In the genomic region with DNA sequence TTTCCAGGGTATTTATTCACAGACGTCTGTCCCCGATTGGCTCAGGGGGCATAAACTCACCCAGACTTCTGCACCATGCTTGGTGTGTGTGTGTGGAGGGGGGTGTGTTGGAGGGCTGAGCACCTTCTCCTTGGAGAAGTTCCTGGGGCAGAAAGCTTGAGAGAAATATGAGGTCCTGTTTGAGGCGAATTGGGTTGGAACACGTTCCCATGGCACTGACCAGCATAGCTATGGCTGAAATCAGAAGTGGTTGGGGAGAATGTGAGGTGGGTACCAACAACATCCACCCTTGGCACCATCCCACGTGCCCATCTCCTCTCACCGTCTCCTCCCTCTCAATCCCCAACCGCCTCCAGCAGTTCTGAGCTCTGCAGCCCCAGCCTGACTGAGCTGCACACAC, we compare ENCODE assay signal across 24 cellular contexts. TPM values are rescaled to one million over a fixed set of nuclear protein-coding genes. Genes with fewer than 3 reads are reported as not detected.
A peak's percentile ranks its signal among the peaks of the same experiment; 100 is the strongest.
DNase-seq lines count a peak whose midpoint lies in the region; ATAC-seq, FAIRE-seq and TF ChIP-seq lines count a peak whose summit lies in the region.
"Had no signal": no experiment of that assay in that cellular context is flagged by ENCODE, and none has a peak within 500 bp of the region (broad histone marks: within the 10 kb centered on the region; RNA-seq: fewer than 3 reads in every experiment).

No MANE protein-coding gene starts in this region.

- H3K27me3 ChIP-seq in H9 (ENCODE audit: insufficient read depth, low read length) (peaks cover 15% of the 10 kb centered on the region), mesendoderm (ENCODE audit: insufficient read depth, low read length, poor library complexity) (no peaks in the 10 kb centered on the region), trophoblast cell (ENCODE audit: insufficient read depth, low read length) (peaks cover 34% of the 10 kb centered on the region)
- H3K27me3 ChIP-seq: BLaER1 had no signal

- H2BK12ac ChIP-seq in H9 (ENCODE audit: insufficient read length, low read depth, low read length) (no peak overlapping the region), trophoblast cell (ENCODE audit: low read length) (no peak overlapping the region)

- H3K18ac ChIP-seq in H9 (ENCODE audit: insufficient read length, low read depth, low read length) (no peak overlapping the region), mesendoderm (ENCODE audit: low read length) (peak overlapping the region; percentile 0), trophoblast cell (ENCODE audit: low read length) (no peak overlapping the region)

- H2AFZ ChIP-seq in H9 (ENCODE audit: low read length): no peak overlapping the region
- H2AFZ ChIP-seq in trophoblast cell (ENCODE audit: insufficient read depth, low read length, poor library complexity): no peak overlapping the region

- no peak overlapping the region for H4K91ac ChIP-seq in H9 (ENCODE audit: insufficient read length, low read depth, low read length)
- H4K91ac ChIP-seq in trophoblast cell (ENCODE audit: low read depth, low read length): no peak overlapping the region

- H3K4me2 ChIP-seq in H9 (ENCODE audit: insufficient read depth, insufficient read length, low read length): no peak overlapping the region
- no peak overlapping the region for H3K4me2 ChIP-seq in mesendoderm (ENCODE audit: low read length)
- H3K4me2 ChIP-seq in trophoblast cell (ENCODE audit: low read length): no peak overlapping the region
- H3K4me2 ChIP-seq: BLaER1 had no signal

- no peaks in the 10 kb centered on the region for H3K79me2 ChIP-seq in H9 (ENCODE audit: insufficient read depth, low read length)
- H3K79me2 ChIP-seq in mesendoderm (ENCODE audit: control insufficient read depth, insufficient read depth, low read length): no peaks in the 10 kb centered on the region
- no peaks in the 10 kb centered on the region for H3K79me2 ChIP-seq in trophoblast cell (ENCODE audit: control insufficient read depth, insufficient read depth, low read length, poor library complexity)

- H3K36me3 ChIP-seq in mesendoderm (ENCODE audit: control insufficient read depth, insufficient read depth, low read length) (no peaks in the 10 kb centered on the region), trophoblast cell (ENCODE audit: control insufficient read depth in 1 of 2, insufficient read depth in 2 of 2, low read length in 2 of 2) (no peaks in the 10 kb centered on the region)
- H3K36me3 ChIP-seq: BLaER1 had no signal

- in situ Hi-C loops in GM13977 (cut with MboI; ENCODE audit: low pct_unique_long_range_greater_than_20kb, low sequenced_read_pairs, unreplicated experiment): no loop called here

- DNase-seq in H9 (peak; percentile 24), HTR-8/SVneo (ENCODE audit: insufficient read length, low spot score) (no peak), mesendoderm (no peak), trophoblast cell (no peak), GM13977 (ENCODE audit: low spot score) (no peak), ureter (ENCODE audit: low spot score) (no peak)
- DNase-seq: Caco-2; CD4-positive, CD25-positive, alpha-beta regulatory T cell; DMS153; DMS79; EL; GDM1; H7; HFFc6 had no signal

- H3K9me3 ChIP-seq in H9 (ENCODE audit: control insufficient read depth, low read depth, low read length) (no peaks in the 10 kb centered on the region), trophoblast cell (ENCODE audit: insufficient read depth, low read depth, low read length) (peaks cover 3% of the 10 kb centered on the region)
- H3K9me3 ChIP-seq: BLaER1, Caco-2 had no signal

- H3K27ac ChIP-seq in H9 (ENCODE audit: insufficient read length, low read depth, low read length) (no peak overlapping the region), mesendoderm (ENCODE audit: low read depth, low read length) (no peak overlapping the region), trophoblast cell (ENCODE audit: low read depth, low read length) (no peak overlapping the region)
- H3K27ac ChIP-seq: BLaER1, C4-2B had no signal

- no peak overlapping the region for H4K5ac ChIP-seq in H9 (ENCODE audit: insufficient read length, low read depth, low read length)
- H4K5ac ChIP-seq in mesendoderm (ENCODE audit: low read length): no peak overlapping the region

- H4K12ac ChIP-seq in trophoblast cell (ENCODE audit: low read depth, low read length): no peak overlapping the region

- peaks cover 2% of the 10 kb centered on the region for H4K20me1 ChIP-seq in H9 (ENCODE audit: control insufficient read depth, insufficient read depth, insufficient read length)

- H2AK5ac ChIP-seq in H9 (ENCODE audit: insufficient read length, low read length) (no peak overlapping the region), mesendoderm (ENCODE audit: low read length) (peak overlapping the region; percentile 1), trophoblast cell (ENCODE audit: low read length) (no peak overlapping the region)

- no peak overlapping the region for H2BK20ac ChIP-seq in H9 (ENCODE audit: low read depth, low read length, poor library complexity, severe bottlenecking)

- H3K23ac ChIP-seq in H9 (ENCODE audit: insufficient read length, low read depth, low read length) (no peak overlapping the region), mesendoderm (ENCODE audit: low read length) (no peak overlapping the region), trophoblast cell (ENCODE audit: low read length) (peak overlapping the region; percentile 29)

- H3K9ac ChIP-seq in H9 (ENCODE audit: extremely low read depth, insufficient read length, low read length) (no peak overlapping the region), mesendoderm (ENCODE audit: low read length) (no peak overlapping the region), trophoblast cell (ENCODE audit: low read length) (no peak overlapping the region)
- H3K9ac ChIP-seq: BLaER1 had no signal

- H3T11ph ChIP-seq in H9 (ENCODE audit: low read length): no peak overlapping the region

- H3K4me3 ChIP-seq in mesendoderm (ENCODE audit: low read length): no peak overlapping the region
- H3K4me3 ChIP-seq in trophoblast cell (ENCODE audit: low read depth, low read length): no peak overlapping the region
- H3K4me3 ChIP-seq: BLaER1, GM12878 had no signal

- H3K4me1 ChIP-seq in H9 (ENCODE audit: insufficient read depth, low read length) (no peaks in the 10 kb centered on the region; the same call in 1 of the 2 replicates), mesendoderm (ENCODE audit: control insufficient read depth, low read depth, low read length) (peaks cover 30% of the 10 kb centered on the region), trophoblast cell (ENCODE audit: control insufficient read depth in 1 of 2, insufficient read depth in 2 of 2, low read length in 2 of 2) (no peaks in the 10 kb centered on the region)
- H3K4me1 ChIP-seq: BLaER1, Caco-2 had no signal

- no peaks in the 10 kb centered on the region for H3K36me3 Mint-ChIP-seq in H9 (ENCODE audit: insufficient read depth in 1 of 3, low read depth in 3 of 3)
- H3K36me3 Mint-ChIP-seq: CD4-positive, CD25-positive, alpha-beta regulatory T cell; CD8-positive, alpha-beta T cell had no signal

- H3K27me3 Mint-ChIP-seq in H9 (ENCODE audit: low read depth): peaks cover 96% of the 10 kb centered on the region

- no peak for TF ChIP-seq CTCF in H9 (conservative IDR thresholded peaks at IDR 0.05)
- TF ChIP-seq CTCF in GM13977 (IDR thresholded peaks at IDR 0.05; ENCODE audit: extremely low read depth, insufficient read depth, missing control alignments): no peak

- no peak for ATAC-seq in GM19328 (IDR thresholded peaks at IDR 0.05; ENCODE audit: unreplicated experiment)
- ATAC-seq: CD8-positive, alpha-beta T cell; GM12878; HCT116 had no signal

- no peak overlapping the region for H3K27ac Mint-ChIP-seq in H9
- H3K27ac Mint-ChIP-seq: B cell; CD4-positive, CD25-positive, alpha-beta regulatory T cell; CD8-positive, alpha-beta T cell; HFFc6 had no signal

- H3K9me3 Mint-ChIP-seq in H9: peaks cover 0 to 2% of the 10 kb centered on the region in 2 experiments; a peak in 2 of 5 replicates
- H3K9me3 Mint-ChIP-seq: HFFc6 had no signal

- peaks cover 11% of the 10 kb centered on the region for H3K23me2 ChIP-seq in H9 (ENCODE audit: insufficient read length, low read depth, low read length, poor library complexity, severe bottlenecking)

- no peak overlapping the region for H2BK5ac ChIP-seq in H9 (ENCODE audit: insufficient read length, low read length)
- peak overlapping the region; percentile 30 for H2BK5ac ChIP-seq in mesendoderm (ENCODE audit: low read length)
- H2BK5ac ChIP-seq in trophoblast cell (ENCODE audit: low read depth, low read length, poor library complexity): no peak overlapping the region

- H3K56ac ChIP-seq in H9 (ENCODE audit: insufficient read length, low read depth, low read length): no peak overlapping the region
- H3K56ac ChIP-seq in mesendoderm (ENCODE audit: low read length): peak overlapping the region; percentile 51

- H2BK15ac ChIP-seq in H9 (ENCODE audit: low read depth, low read length) (no peak overlapping the region), mesendoderm (replicated peaks; ENCODE audit: low read depth) (no peak overlapping the region)

- H3K79me1 ChIP-seq in H9 (ENCODE audit: insufficient read depth, low read depth, low read length, poor library complexity, severe bottlenecking): no peaks in the 10 kb centered on the region
- H3K79me1 ChIP-seq in mesendoderm (ENCODE audit: low read length): no peaks in the 10 kb centered on the region
- H3K79me1 ChIP-seq in trophoblast cell (ENCODE audit: low read length): no peaks in the 10 kb centered on the region

- FAIRE-seq in HTR-8/SVneo (lab: Jason Lieb, UNC): peak; percentile 73
- FAIRE-seq: A204.1, GM12878, GM18507, H1 had no signal

- H3K14ac ChIP-seq in H9 (ENCODE audit: insufficient read depth, low read length) (no peak overlapping the region), trophoblast cell (ENCODE audit: low read length) (no peak overlapping the region)

- no peak overlapping the region for H3K4me3 Mint-ChIP-seq in H9
- H3K4me3 Mint-ChIP-seq: B cell; CD4-positive, CD25-positive, alpha-beta regulatory T cell; CD8-positive, alpha-beta T cell; HFFc6 had no signal

- H2BK120ac ChIP-seq in H9 (ENCODE audit: low read depth, low read length, poor library complexity, severe bottlenecking) (no peak overlapping the region), mesendoderm (ENCODE audit: low read depth, low read length) (no peak overlapping the region), trophoblast cell (ENCODE audit: insufficient read depth, low read length, poor library complexity) (no peak overlapping the region)

- H4K8ac ChIP-seq in H9 (replicated peaks; ENCODE audit: insufficient read length, low read depth, low read length): no peak overlapping the region
- H4K8ac ChIP-seq in mesendoderm (ENCODE audit: low read depth, low read length): no peak overlapping the region
- H4K8ac ChIP-seq in trophoblast cell (ENCODE audit: low read depth, low read length): no peak overlapping the region

- no peak overlapping the region for H3K4ac ChIP-seq in H9 (ENCODE audit: low read depth, low read length)
- H3K4ac ChIP-seq in mesendoderm (ENCODE audit: low read depth, low read length): peak overlapping the region; percentile 8
- no peak overlapping the region for H3K4ac ChIP-seq in trophoblast cell (ENCODE audit: low read depth, low read length)

- no CpG with 5 or more reads among the region's 7 CpGs for WGBS in H9 (ENCODE audit: extremely low coverage, insufficient read length, low lambda C conversion rate)
- no CpG with 5 or more reads among the region's 7 CpGs for WGBS in mesendoderm (ENCODE audit: extremely low coverage, insufficient coverage, low lambda C conversion rate)
- no CpG with 5 or more reads among the region's 7 CpGs for WGBS in trophoblast cell (ENCODE audit: extremely low coverage, insufficient coverage, insufficient read length)

- H3K4me1 Mint-ChIP-seq in H9: peaks cover 29 to 47% of the 10 kb centered on the region in 2 experiments

RNA-seq across cellular contexts. Expression of a gene that starts 16.0 kb away (rescaled TPM):
- total RNA-seq in H9 (2021) (76.7 and 77.2 TPM in 2 replicates), ureter (62.4 TPM)
- polyA plus RNA-seq in mesendoderm (2013, experiment 1 of 2): 16.9 TPM
- 17.6 TPM for polyA plus RNA-seq in mesendoderm (2013, experiment 2 of 2)
- 14.4 and 15.2 TPM in 2 replicates for polyA plus RNA-seq in trophoblast cell (2013)
